In the genomic region with DNA sequence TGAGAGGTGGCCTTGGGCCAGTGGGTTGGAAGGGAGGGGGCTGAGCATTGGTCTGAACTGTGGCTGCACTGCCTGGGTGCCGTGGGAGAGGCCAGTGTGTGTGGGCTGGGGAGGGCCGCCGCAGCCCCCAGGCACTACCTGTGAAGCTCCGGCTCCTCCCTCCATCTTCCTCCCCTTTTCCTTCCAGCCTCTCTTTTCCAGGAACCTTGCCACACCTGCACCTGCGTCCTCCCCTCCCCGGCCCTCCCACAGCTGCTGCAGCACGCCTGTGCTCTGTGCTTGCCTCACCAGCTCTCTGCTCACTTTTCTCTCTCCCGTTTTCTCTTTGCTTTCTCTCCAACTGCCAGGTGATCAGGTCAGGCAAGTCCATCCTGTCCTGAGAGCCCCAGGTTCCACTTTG, we compare ENCODE assay signal across 5 cellular contexts. TPM values are rescaled to one million over a fixed set of nuclear protein-coding genes. Genes with fewer than 3 reads are reported as not detected.
"Had no signal": no experiment of that assay in that cellular context is flagged by ENCODE, and none has a peak within 500 bp of the region (broad histone marks: within the 10 kb centered on the region; RNA-seq: fewer than 3 reads in every experiment).

No MANE protein-coding gene starts in this region.

RNA-seq across cellular contexts. Expression of gene GOLGA6A, which starts 17.5 kb away (rescaled TPM):
- total RNA-seq: epithelial cell of proximal tubule, foreskin keratinocyte, mucosa of descending colon, transverse colon had no signal
- polyA plus RNA-seq: foreskin keratinocyte, stomach had no signal
